Comparison of ENCODE assay signal across 19 cellular contexts in genomic region chr1:217136895-217137205, GRCh38.
DNase-seq lines count a peak whose midpoint lies in the region; ATAC-seq and TF ChIP-seq lines count a peak whose summit lies in the region.
"Had no signal": no experiment of that assay in that cellular context is flagged by ENCODE, and none has a peak within 500 bp of the region (broad histone marks: within the 10 kb centered on the region; RNA-seq: fewer than 3 reads in every experiment).

No MANE protein-coding gene starts in this region.

- H3K27ac ChIP-seq in HUES48 (ENCODE audit: low read depth, low read length), result no peak overlapping the region
- no peak overlapping the region for H3K27ac ChIP-seq in iPS DF 6.9 (ENCODE audit: low read length)
- no peak overlapping the region for H3K27ac ChIP-seq in osteoblast (ENCODE audit: low read depth, low read length)
- H3K27ac ChIP-seq: gastrocnemius medialis, upper lobe of right lung, WERI-Rb-1 had no signal

- H4K20me1 ChIP-seq in osteoblast (ENCODE audit: insufficient read depth, low read length), result no peaks in the 10 kb centered on the region

- DNase-seq in COLO668 (lab: John Stamatoyannopoulos, UW; ENCODE audit: unreplicated experiment) (peak; percentile 45), iPS DF 6.9 (ENCODE audit: low read depth, low spot score) (no peak), osteoblast (ENCODE audit: insufficient read length, low spot score, missing footprints) (peak; percentile 68), erythroblast (lab: John Stamatoyannopoulos, UW) (no peak), medulla oblongata (ENCODE audit: extremely low spot score) (no peak)
- DNase-seq: activated CD4-positive, alpha-beta T cell treated with anti-CD3 and anti-CD28 coated beads, Interleukin-2, amount 50 U/mL, for 48 hours; activated T-cell treated with anti-CD3 and anti-CD28 coated beads, Interleukin-2, amount 50 U/mL, for 4 hours; cortex of kidney; DMS153; gastrocnemius medialis; HCEC 1CT; NCI-H1417; stimulated activated naive CD4-positive, alpha-beta T cell; T-helper 17 cell; upper lobe of right lung; WERI-Rb-1 had no signal

- H3K27me3 ChIP-seq in HUES48 (ENCODE audit: control insufficient read depth, insufficient read depth, low read length), result peaks cover 100% of the 10 kb centered on the region
- H3K27me3 ChIP-seq in iPS DF 6.9 (ENCODE audit: control insufficient read depth, insufficient read depth, low read length), result peaks cover 84% of the 10 kb centered on the region
- peaks cover 43% of the 10 kb centered on the region for H3K27me3 ChIP-seq in osteoblast (ENCODE audit: insufficient read depth, low read length)

- no peak overlapping the region for H3K4me2 ChIP-seq in osteoblast (ENCODE audit: insufficient read depth, low read length)

- H2AFZ ChIP-seq in osteoblast (ENCODE audit: low read length), result no peak overlapping the region

- H3K36me3 ChIP-seq in HUES48 (ENCODE audit: control insufficient read depth, insufficient read depth, low read length) (no peaks in the 10 kb centered on the region), iPS DF 6.9 (ENCODE audit: control insufficient read depth, insufficient read depth, low read length) (no peaks in the 10 kb centered on the region), osteoblast (ENCODE audit: insufficient read depth, low read length) (no peaks in the 10 kb centered on the region)
- H3K36me3 ChIP-seq: gastrocnemius medialis, upper lobe of right lung, WERI-Rb-1 had no signal

- H3K79me2 ChIP-seq in osteoblast (ENCODE audit: insufficient read depth, low read length), result no peaks in the 10 kb centered on the region

- peak overlapping the region; percentile 65 for H3K4me3 ChIP-seq in HUES48 (ENCODE audit: low read depth, low read length)
- peak overlapping the region; percentile 1; the same call in 1 of the 2 replicates for H3K4me3 ChIP-seq in iPS DF 6.9 (ENCODE audit: low read length)
- no peak overlapping the region for H3K4me3 ChIP-seq in osteoblast (ENCODE audit: insufficient read depth, low read length)
- H3K4me3 ChIP-seq: upper lobe of right lung had no signal

- no peak for TF ChIP-seq POLR2A in erythroblast (IDR thresholded peaks at IDR 0.05; ENCODE audit: low read length)

- TF ChIP-seq CTCF in osteoblast (IDR thresholded peaks at IDR 0.05; ENCODE audit: extremely low read depth, low read depth, low read length), result no peak

- no CpG with 5 or more reads among the region's 11 CpGs for WGBS in iPS DF 6.9 (ENCODE audit: insufficient coverage, insufficient read length)

- ATAC-seq in GM18867 (IDR thresholded peaks at IDR 0.05; ENCODE audit: unreplicated experiment), result no peak
- no peak for ATAC-seq in GM18517 (IDR thresholded peaks at IDR 0.05; ENCODE audit: unreplicated experiment)
- ATAC-seq: activated T-cell treated with anti-CD3 and anti-CD28 coated beads, Interleukin-2, amount 50 U/mL, for 4 hours; gastrocnemius medialis; T-helper 17 cell; upper lobe of right lung had no signal

- H3K9me3 ChIP-seq in HUES48 (ENCODE audit: control insufficient read depth, insufficient read depth, low read length) (no peaks in the 10 kb centered on the region), iPS DF 6.9 (ENCODE audit: control insufficient read depth, insufficient read depth, low read length) (no peaks in the 10 kb centered on the region), osteoblast (ENCODE audit: low read depth, low read length) (no peaks in the 10 kb centered on the region)
- H3K9me3 ChIP-seq: gastrocnemius medialis, upper lobe of right lung had no signal

- H3K9ac ChIP-seq in HUES48 (ENCODE audit: low read depth, low read length), result no peak overlapping the region

- H3K4me1 ChIP-seq in HUES48 (ENCODE audit: control insufficient read depth, insufficient read depth, low read length) (peaks cover 70% of the 10 kb centered on the region), iPS DF 6.9 (ENCODE audit: control insufficient read depth, insufficient read depth, low read length) (peaks cover 12% of the 10 kb centered on the region), osteoblast (ENCODE audit: insufficient read depth, low read length) (no peaks in the 10 kb centered on the region)
- H3K4me1 ChIP-seq: gastrocnemius medialis, upper lobe of right lung had no signal

Comparison
In these comparisons a context has a peak if more than half of its experiments do, and no peak if none do; other contexts are left out.
1. DNase-seq: peak in COLO668 (single experiment) and osteoblast (single experiment); none in iPS DF 6.9 (single experiment), erythroblast (0 of 2) and medulla oblongata (single experiment).